ENCODE assay signal across 15 cellular contexts in genomic region chr6:2713473-2714358, GRCh38. TPM values are rescaled to one million over a fixed set of nuclear protein-coding genes. Genes with fewer than 3 reads are reported as not detected.
DNase-seq lines count a peak whose midpoint lies in the region; ATAC-seq and TF ChIP-seq lines count a peak whose summit lies in the region.
"Had no signal": no experiment of that assay in that cellular context is flagged by ENCODE, and none has a peak within 500 bp of the region (broad histone marks: within the 10 kb centered on the region; RNA-seq: fewer than 3 reads in every experiment).

No MANE protein-coding gene starts in this region.

- peaks cover 15% of the 10 kb centered on the region for H3K4me1 Mint-ChIP-seq in WTC11
- H3K4me1 Mint-ChIP-seq: stimulated activated naive CD8-positive, alpha-beta T cell treated with anti-CD3 and anti-CD28 coated beads, Interleukin-15, amount 100 ng/mL, for 72 hours had no signal

- in situ Hi-C loops in G401 (cut with HindIII; ENCODE audit: low sequenced_read_pairs) = no loop called here

- no peak overlapping the region for H3K4me3 ChIP-seq in AG09309 (ENCODE audit: control insufficient read depth, low read depth, low read length)

- peaks cover 30% of the 10 kb centered on the region for H3K36me3 Mint-ChIP-seq in WTC11

- H3K9me3 Mint-ChIP-seq in WTC11 = peaks cover 52% of the 10 kb centered on the region

- intact Hi-C loops in posterior vena cava (cut with DNase I) = no loop called here

- DNase-seq in AG09309 (ENCODE audit: low read depth) (no peak), LHCN-M2 (ENCODE audit: low read depth) (peak; percentile 79), WTC11 (ENCODE audit: low spot score) (no peak), myocyte (ENCODE audit: low read depth) (peak; percentile 80), posterior vena cava (ENCODE audit: low spot score) (no peak), G401 (ENCODE audit: low spot score) (no peak)
- no peak for DNase-seq in activated CD8-positive, alpha-beta memory T cell treated with anti-CD3 and anti-CD28 coated beads, Interleukin-2, amount 50 U/mL, for 4 hours
- DNase-seq: CD8-positive, alpha-beta T cell; NCI-H1105; NCI-H524 treated with DMSO at 0.1 percent for 48 hours; posterior cingulate gyrus; stimulated activated CD4-positive, alpha-beta T cell treated with anti-CD3 and anti-CD28 coated beads, Interleukin-4, amount 100 ng/mL, for 1 hour; stimulated activated naive CD8-positive, alpha-beta T cell treated with anti-CD3 and anti-CD28 coated beads, Interleukin-15, amount 100 ng/mL, for 72 hours had no signal

- CTCF ChIA-PET in WTC11 (lab: Charles Lee) = no interaction called here

- H3K27ac Mint-ChIP-seq in WTC11 = no peak overlapping the region
- H3K27ac Mint-ChIP-seq: CD8-positive, alpha-beta T cell; stimulated activated naive CD8-positive, alpha-beta T cell treated with anti-CD3 and anti-CD28 coated beads, Interleukin-15, amount 100 ng/mL, for 72 hours had no signal

- TF ChIP-seq CTCF in AG09309 (IDR thresholded peaks at IDR 0.05; ENCODE audit: control insufficient read depth, insufficient read depth, low read depth, low read length, missing control alignments) = peak; percentile 13
- no peak for TF ChIP-seq CTCF in WTC11 (IDR thresholded peaks at IDR 0.05)

- ATAC-seq in WTC11 = peak; percentile 56
- no peak for ATAC-seq in GM21360 (IDR thresholded peaks at IDR 0.05; ENCODE audit: unreplicated experiment)
- ATAC-seq: activated CD4-positive, CD25-positive, alpha-beta regulatory T cell treated with anti-CD3 and anti-CD28 coated beads, Interleukin-2, amount 50 U/mL, for 24 hours; CD8-positive, alpha-beta T cell; stimulated activated naive CD8-positive, alpha-beta T cell treated with anti-CD3 and anti-CD28 coated beads, Interleukin-15, amount 100 ng/mL, for 72 hours had no signal

- no peak overlapping the region for H3K4me3 Mint-ChIP-seq in WTC11
- H3K4me3 Mint-ChIP-seq: CD8-positive, alpha-beta T cell; stimulated activated naive CD8-positive, alpha-beta T cell treated with anti-CD3 and anti-CD28 coated beads, Interleukin-15, amount 100 ng/mL, for 72 hours had no signal

- peaks cover 6% of the 10 kb centered on the region; the same call in 1 of the 2 replicates for H3K27me3 Mint-ChIP-seq in WTC11 (ENCODE audit: low read depth)

- POLR2A ChIA-PET in WTC11 (lab: Charles Lee) = no interaction called here

TF ChIP-seq in WTC11, 78 proteins besides CTCF, POLR2A, EP300 and RAD21 (continues in another document):
- TF ChIP-seq ESRRA (CRISPR knock-in tag; IDR thresholded peaks at IDR 0.05; ENCODE audit: borderline replicate concordance) (no peak), MXD4 (CRISPR knock-in tag; IDR thresholded peaks at IDR 0.05; ENCODE audit: borderline replicate concordance) (no peak), KAT7 (CRISPR knock-in tag; IDR thresholded peaks at IDR 0.05; ENCODE audit: borderline replicate concordance) (no peak), ZNF219 (CRISPR knock-in tag; IDR thresholded peaks at IDR 0.05; ENCODE audit: borderline replicate concordance) (no peak), ZNF263 (CRISPR knock-in tag; IDR thresholded peaks at IDR 0.05; ENCODE audit: low read depth) (no peak), ETV6 (CRISPR knock-in tag; IDR thresholded peaks at IDR 0.05) (no peak), FOXJ3 (CRISPR knock-in tag; IDR thresholded peaks at IDR 0.05; ENCODE audit: borderline replicate concordance) (no peak), NFE2L1 (CRISPR knock-in tag; IDR thresholded peaks at IDR 0.05) (no peak), ZNF512 (CRISPR knock-in tag; IDR thresholded peaks at IDR 0.05; ENCODE audit: borderline replicate concordance) (no peak), SP1 (CRISPR knock-in tag; conservative IDR thresholded peaks at IDR 0.05) (no peak)
- TF ChIP-seq, protein P1, sequence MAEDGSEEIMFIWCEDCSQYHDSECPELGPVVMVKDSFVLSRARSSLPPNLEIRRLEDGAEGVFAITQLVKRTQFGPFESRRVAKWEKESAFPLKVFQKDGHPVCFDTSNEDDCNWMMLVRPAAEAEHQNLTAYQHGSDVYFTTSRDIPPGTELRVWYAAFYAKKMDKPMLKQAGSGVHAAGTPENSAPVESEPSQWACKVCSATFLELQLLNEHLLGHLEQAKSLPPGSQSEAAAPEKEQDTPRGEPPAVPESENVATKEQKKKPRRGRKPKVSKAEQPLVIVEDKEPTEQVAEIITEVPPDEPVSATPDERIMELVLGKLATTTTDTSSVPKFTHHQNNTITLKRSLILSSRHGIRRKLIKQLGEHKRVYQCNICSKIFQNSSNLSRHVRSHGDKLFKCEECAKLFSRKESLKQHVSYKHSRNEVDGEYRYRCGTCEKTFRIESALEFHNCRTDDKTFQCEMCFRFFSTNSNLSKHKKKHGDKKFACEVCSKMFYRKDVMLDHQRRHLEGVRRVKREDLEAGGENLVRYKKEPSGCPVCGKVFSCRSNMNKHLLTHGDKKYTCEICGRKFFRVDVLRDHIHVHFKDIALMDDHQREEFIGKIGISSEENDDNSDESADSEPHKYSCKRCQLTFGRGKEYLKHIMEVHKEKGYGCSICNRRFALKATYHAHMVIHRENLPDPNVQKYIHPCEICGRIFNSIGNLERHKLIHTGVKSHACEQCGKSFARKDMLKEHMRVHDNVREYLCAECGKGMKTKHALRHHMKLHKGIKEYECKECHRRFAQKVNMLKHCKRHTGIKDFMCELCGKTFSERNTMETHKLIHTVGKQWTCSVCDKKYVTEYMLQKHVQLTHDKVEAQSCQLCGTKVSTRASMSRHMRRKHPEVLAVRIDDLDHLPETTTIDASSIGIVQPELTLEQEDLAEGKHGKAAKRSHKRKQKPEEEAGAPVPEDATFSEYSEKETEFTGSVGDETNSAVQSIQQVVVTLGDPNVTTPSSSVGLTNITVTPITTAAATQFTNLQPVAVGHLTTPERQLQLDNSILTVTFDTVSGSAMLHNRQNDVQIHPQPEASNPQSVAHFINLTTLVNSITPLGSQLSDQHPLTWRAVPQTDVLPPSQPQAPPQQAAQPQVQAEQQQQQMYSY (CRISPR knock-in tag; IDR thresholded peaks at IDR 0.05) = no peak
- TF ChIP-seq, protein P2, sequence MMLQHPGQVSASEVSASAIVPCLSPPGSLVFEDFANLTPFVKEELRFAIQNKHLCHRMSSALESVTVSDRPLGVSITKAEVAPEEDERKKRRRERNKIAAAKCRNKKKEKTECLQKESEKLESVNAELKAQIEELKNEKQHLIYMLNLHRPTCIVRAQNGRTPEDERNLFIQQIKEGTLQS (CRISPR knock-in tag; conservative IDR thresholded peaks at IDR 0.05) = no peak
- TF ChIP-seq, protein P3, sequence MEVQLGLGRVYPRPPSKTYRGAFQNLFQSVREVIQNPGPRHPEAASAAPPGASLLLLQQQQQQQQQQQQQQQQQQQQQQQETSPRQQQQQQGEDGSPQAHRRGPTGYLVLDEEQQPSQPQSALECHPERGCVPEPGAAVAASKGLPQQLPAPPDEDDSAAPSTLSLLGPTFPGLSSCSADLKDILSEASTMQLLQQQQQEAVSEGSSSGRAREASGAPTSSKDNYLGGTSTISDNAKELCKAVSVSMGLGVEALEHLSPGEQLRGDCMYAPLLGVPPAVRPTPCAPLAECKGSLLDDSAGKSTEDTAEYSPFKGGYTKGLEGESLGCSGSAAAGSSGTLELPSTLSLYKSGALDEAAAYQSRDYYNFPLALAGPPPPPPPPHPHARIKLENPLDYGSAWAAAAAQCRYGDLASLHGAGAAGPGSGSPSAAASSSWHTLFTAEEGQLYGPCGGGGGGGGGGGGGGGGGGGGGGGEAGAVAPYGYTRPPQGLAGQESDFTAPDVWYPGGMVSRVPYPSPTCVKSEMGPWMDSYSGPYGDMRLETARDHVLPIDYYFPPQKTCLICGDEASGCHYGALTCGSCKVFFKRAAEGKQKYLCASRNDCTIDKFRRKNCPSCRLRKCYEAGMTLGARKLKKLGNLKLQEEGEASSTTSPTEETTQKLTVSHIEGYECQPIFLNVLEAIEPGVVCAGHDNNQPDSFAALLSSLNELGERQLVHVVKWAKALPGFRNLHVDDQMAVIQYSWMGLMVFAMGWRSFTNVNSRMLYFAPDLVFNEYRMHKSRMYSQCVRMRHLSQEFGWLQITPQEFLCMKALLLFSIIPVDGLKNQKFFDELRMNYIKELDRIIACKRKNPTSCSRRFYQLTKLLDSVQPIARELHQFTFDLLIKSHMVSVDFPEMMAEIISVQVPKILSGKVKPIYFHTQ (CRISPR knock-in tag; IDR thresholded peaks at IDR 0.05) = no peak
- TF ChIP-seq, protein P4, sequence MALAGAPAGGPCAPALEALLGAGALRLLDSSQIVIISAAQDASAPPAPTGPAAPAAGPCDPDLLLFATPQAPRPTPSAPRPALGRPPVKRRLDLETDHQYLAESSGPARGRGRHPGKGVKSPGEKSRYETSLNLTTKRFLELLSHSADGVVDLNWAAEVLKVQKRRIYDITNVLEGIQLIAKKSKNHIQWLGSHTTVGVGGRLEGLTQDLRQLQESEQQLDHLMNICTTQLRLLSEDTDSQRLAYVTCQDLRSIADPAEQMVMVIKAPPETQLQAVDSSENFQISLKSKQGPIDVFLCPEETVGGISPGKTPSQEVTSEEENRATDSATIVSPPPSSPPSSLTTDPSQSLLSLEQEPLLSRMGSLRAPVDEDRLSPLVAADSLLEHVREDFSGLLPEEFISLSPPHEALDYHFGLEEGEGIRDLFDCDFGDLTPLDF (CRISPR knock-in tag; IDR thresholded peaks at IDR 0.05) = no peak

RNA-seq across cellular contexts. Expression of gene MYLK4, which starts 37.0 kb away (rescaled TPM):
- total RNA-seq in LHCN-M2 (2014; rRNA removed) = 0.26 and 0.40 TPM in 2 replicates
- 0.10 TPM for polyA plus RNA-seq in LHCN-M2 (2012)
- total RNA-seq in WTC11 (2021) = 0.05 to 0.13 TPM (median 0.11 TPM) in 3 replicates
- 5.6 and 9.4 TPM in 2 replicates for total RNA-seq in myocyte
- polyA plus RNA-seq in myocyte (2012) = 1.1 TPM
- under 1 TPM; 0.67 to 0.74 TPM for total RNA-seq in posterior vena cava
- total RNA-seq in G401 (2014; rRNA removed; shearing (Covaris generic)) = 0.31 and 0.64 TPM in 2 replicates

RNA-seq across cellular contexts. Expression of gene WRNIP1, which starts 51.5 kb away (rescaled TPM):
- 66.4 and 75.0 TPM in 2 replicates for total RNA-seq in LHCN-M2 (2014; rRNA removed)
- polyA plus RNA-seq in LHCN-M2 (2012) = 26.8 TPM
- total RNA-seq in WTC11 (2021) = 33.8 to 36.3 TPM (median 36.2 TPM) in 3 replicates
- 105 and 133 TPM in 2 replicates for total RNA-seq in myocyte
- 51.2 TPM for polyA plus RNA-seq in myocyte (2012)
- total RNA-seq in posterior vena cava = 10 to 100 TPM; 21.7 to 26.1 TPM
- total RNA-seq in G401 (2014; rRNA removed; shearing (Covaris generic)) = 91.8 and 100 TPM in 2 replicates

Comparison
In these comparisons a context has a peak if more than half of its experiments do, and no peak if none do; other contexts are left out.
1. DNase-seq: peak in LHCN-M2 (single experiment) and myocyte (single experiment); none in AG09309 (single experiment), WTC11 (single experiment), activated CD8-positive, alpha-beta memory T cell treated with anti-CD3 and anti-CD28 coated beads, Interleukin-2, amount 50 U/mL, for 4 hours (single experiment), posterior vena cava (single experiment) and G401 (single experiment).